ENCODE assay signal across 13 cellular contexts in the genomic region with DNA sequence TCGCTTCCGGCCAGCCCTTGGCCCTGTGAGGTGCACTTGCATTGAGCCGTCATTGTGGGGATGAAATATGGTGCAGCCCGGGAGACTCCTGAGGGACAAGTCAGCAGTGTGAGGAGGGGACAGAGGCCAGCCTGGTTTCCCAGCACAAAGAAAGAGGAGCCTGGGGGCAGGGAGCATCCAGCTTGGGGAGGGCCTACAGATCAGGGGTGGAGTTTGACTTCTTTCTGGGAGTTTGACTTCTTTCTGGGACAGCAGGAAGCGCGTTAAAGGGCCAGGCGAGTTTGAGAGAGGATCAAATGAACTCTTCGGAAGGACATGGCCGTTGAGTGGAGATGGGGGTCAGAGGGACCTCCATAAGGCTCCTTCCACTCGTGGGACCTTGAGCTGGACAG.
DNase-seq lines count a peak whose midpoint lies in the region; ATAC-seq and TF ChIP-seq lines count a peak whose summit lies in the region.
"Had no signal": no experiment of that assay in that cellular context is flagged by ENCODE, and none has a peak within 500 bp of the region (broad histone marks: within the 10 kb centered on the region; RNA-seq: fewer than 3 reads in every experiment).

No MANE protein-coding gene starts in this region.

- intact Hi-C loops in dorsolateral prefrontal cortex (cut with DNase I), result no loop called here
- intact Hi-C loops in sigmoid colon (cut with DNase I), result loop anchor here (5.0 kb wide), 1 partner anchor 99 kb away; no protein-coding TSS in a partner anchor

- peak in 1 of 4 donors; percentile 15 for TF ChIP-seq EP300 in sigmoid colon (IDR thresholded peaks at IDR 0.05)

- H3K9me3 ChIP-seq in HUES6 (ENCODE audit: control insufficient read depth, insufficient read depth, low read depth, low read length) (peaks cover 2% of the 10 kb centered on the region; the same call in 1 of the 2 replicates), sigmoid colon (no peaks in the 10 kb centered on the region)

- no peak for TF ChIP-seq POLR2A in sigmoid colon (IDR thresholded peaks at IDR 0.05)

- H3K9ac ChIP-seq in HUES6 (ENCODE audit: low read length), result peak overlapping the region; percentile 1

- H3K4me1 ChIP-seq in HUES6 (ENCODE audit: control insufficient read depth, insufficient read depth, low read length) (peaks cover 33% of the 10 kb centered on the region; the same call in 1 of the 2 replicates), sigmoid colon (peaks cover 0 to 45% (median 25%) of the 10 kb centered on the region in 4 donors)

- ATAC-seq in HG02840 (IDR thresholded peaks at IDR 0.05; ENCODE audit: low FRiP score, unreplicated experiment), result no peak
- ATAC-seq in GM19463 (IDR thresholded peaks at IDR 0.05; ENCODE audit: unreplicated experiment), result no peak

- H3K4me3 ChIP-seq in HUES6 (ENCODE audit: low read depth, low read length) (no peak overlapping the region), dorsolateral prefrontal cortex (no peak overlapping the region), sigmoid colon (no peak overlapping the region)

- 81 to 82% methylated on average over 10 of the region's 10 CpGs for WGBS in sigmoid colon, 2 donors

- DNase-seq in dorsolateral prefrontal cortex (no peak), left kidney (ENCODE audit: low read depth, low spot score) (peak; percentile 91), sigmoid colon (no peak), T-helper 2 cell (no peak), mucosa of gallbladder (ENCODE audit: low spot score) (no peak)
- DNase-seq: activated B cell treated with CpG ODN at 0.5 μM for 24 hours, activated gamma-delta T cell, naive B cell, NCI-H1048 had no signal

- H3K27ac ChIP-seq in HUES6 (ENCODE audit: low read depth, low read length) (peak overlapping the region; percentile 35; the same call in 1 of the 2 replicates), dorsolateral prefrontal cortex (peak overlapping the region in 36 of 59 donors; percentile 8 to 82 (median 51)), sigmoid colon (peak overlapping the region; percentile 36 to 68 (median 62))
- H3K27ac ChIP-seq: C4-2B had no signal

- TF ChIP-seq CTCF in dorsolateral prefrontal cortex (IDR thresholded peaks at IDR 0.05 in 54 of 56, conservative IDR thresholded peaks at IDR 0.05 in 2 of 56; ENCODE audit: low read depth in 1 of 56, partially characterized antibody in 56 of 56) (no peak), sigmoid colon (IDR thresholded peaks at IDR 0.05) (no peak)

- H3K27me3 ChIP-seq in HUES6 (ENCODE audit: control insufficient read depth, insufficient read depth, low read length) (no peaks in the 10 kb centered on the region), dorsolateral prefrontal cortex (peaks cover 0 to 4% (median 0%) of the 10 kb centered on the region in 45 donors), sigmoid colon (no peaks in the 10 kb centered on the region)

- H3K36me3 ChIP-seq in HUES6 (ENCODE audit: control insufficient read depth, insufficient read depth, low read length) (no peaks in the 10 kb centered on the region), sigmoid colon (no peaks in the 10 kb centered on the region)
